ENCODE assay signal across 2 cellular contexts in the genomic region with DNA sequence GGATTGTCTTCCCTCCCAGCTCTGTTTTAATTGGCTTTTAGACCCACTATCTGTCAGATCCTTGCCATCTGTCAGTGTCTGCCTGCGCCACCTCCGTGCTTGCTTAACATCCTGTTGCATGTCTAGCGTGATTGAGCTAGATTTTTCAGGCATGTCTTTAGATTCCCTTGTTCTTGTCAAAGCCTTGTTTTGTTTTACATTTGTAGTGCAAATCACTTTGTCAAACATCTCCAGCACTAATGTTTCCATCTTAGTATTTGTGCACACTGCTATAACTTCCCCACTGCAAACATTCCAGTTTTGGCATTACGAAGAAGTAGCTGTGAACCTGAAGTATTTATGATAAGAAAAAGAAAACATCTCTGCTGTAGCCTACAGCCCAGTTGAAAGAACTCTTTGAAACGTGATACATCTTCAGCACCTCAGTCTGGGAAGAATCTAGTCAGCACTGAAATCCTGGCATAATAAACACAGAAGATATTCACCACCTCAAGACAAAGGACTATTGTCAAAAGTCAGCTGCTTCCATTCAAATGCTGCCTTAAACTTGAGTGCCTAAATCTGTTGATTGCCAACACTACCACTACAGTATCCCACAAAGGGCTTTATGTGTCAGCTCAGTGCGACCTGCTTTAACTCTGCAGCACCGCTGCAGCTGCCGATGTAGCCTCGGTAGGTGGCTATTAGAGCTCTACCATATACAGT.
A peak's percentile ranks its signal among the peaks of the same experiment; 100 is the strongest.
TF ChIP-seq lines count a peak whose summit lies in the region.

No MANE protein-coding gene starts in this region.

TF ChIP-seq in HepG2, 621 proteins besides CTCF, POLR2A, EP300 and RAD21 (continued from another document and continues in another):
- TF ChIP-seq, protein P1, sequence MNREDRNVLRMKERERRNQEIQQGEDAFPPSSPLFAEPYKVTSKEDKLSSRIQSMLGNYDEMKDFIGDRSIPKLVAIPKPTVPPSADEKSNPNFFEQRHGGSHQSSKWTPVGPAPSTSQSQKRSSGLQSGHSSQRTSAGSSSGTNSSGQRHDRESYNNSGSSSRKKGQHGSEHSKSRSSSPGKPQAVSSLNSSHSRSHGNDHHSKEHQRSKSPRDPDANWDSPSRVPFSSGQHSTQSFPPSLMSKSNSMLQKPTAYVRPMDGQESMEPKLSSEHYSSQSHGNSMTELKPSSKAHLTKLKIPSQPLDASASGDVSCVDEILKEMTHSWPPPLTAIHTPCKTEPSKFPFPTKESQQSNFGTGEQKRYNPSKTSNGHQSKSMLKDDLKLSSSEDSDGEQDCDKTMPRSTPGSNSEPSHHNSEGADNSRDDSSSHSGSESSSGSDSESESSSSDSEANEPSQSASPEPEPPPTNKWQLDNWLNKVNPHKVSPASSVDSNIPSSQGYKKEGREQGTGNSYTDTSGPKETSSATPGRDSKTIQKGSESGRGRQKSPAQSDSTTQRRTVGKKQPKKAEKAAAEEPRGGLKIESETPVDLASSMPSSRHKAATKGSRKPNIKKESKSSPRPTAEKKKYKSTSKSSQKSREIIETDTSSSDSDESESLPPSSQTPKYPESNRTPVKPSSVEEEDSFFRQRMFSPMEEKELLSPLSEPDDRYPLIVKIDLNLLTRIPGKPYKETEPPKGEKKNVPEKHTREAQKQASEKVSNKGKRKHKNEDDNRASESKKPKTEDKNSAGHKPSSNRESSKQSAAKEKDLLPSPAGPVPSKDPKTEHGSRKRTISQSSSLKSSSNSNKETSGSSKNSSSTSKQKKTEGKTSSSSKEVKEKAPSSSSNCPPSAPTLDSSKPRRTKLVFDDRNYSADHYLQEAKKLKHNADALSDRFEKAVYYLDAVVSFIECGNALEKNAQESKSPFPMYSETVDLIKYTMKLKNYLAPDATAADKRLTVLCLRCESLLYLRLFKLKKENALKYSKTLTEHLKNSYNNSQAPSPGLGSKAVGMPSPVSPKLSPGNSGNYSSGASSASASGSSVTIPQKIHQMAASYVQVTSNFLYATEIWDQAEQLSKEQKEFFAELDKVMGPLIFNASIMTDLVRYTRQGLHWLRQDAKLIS (CRISPR knock-in tag; IDR thresholded peaks at IDR 0.05), result no peak
- TF ChIP-seq TEAD3 (CRISPR knock-in tag; optimal IDR thresholded peaks at IDR 0.05; ENCODE audit: borderline replicate concordance) (no peak), HNRNPL (IDR thresholded peaks at IDR 0.05; ENCODE audit: low read depth, low read length) (no peak), ZBTB38 (CRISPR knock-in tag; IDR thresholded peaks at IDR 0.05) (peak; percentile 77), ZSCAN12 (CRISPR knock-in tag; IDR thresholded peaks at IDR 0.05) (no peak), KLF13 (CRISPR knock-in tag; IDR thresholded peaks at IDR 0.05) (no peak), MZF1 (CRISPR knock-in tag; IDR thresholded peaks at IDR 0.05; ENCODE audit: borderline replicate concordance) (no peak), ZNF234 (CRISPR knock-in tag; conservative IDR thresholded peaks at IDR 0.05) (no peak), FOXC1 (CRISPR knock-in tag; IDR thresholded peaks at IDR 0.05; ENCODE audit: borderline replicate concordance) (no peak), CAMTA2 (CRISPR knock-in tag; IDR thresholded peaks at IDR 0.05; ENCODE audit: borderline replicate concordance) (no peak)
- TF ChIP-seq, protein P2, sequence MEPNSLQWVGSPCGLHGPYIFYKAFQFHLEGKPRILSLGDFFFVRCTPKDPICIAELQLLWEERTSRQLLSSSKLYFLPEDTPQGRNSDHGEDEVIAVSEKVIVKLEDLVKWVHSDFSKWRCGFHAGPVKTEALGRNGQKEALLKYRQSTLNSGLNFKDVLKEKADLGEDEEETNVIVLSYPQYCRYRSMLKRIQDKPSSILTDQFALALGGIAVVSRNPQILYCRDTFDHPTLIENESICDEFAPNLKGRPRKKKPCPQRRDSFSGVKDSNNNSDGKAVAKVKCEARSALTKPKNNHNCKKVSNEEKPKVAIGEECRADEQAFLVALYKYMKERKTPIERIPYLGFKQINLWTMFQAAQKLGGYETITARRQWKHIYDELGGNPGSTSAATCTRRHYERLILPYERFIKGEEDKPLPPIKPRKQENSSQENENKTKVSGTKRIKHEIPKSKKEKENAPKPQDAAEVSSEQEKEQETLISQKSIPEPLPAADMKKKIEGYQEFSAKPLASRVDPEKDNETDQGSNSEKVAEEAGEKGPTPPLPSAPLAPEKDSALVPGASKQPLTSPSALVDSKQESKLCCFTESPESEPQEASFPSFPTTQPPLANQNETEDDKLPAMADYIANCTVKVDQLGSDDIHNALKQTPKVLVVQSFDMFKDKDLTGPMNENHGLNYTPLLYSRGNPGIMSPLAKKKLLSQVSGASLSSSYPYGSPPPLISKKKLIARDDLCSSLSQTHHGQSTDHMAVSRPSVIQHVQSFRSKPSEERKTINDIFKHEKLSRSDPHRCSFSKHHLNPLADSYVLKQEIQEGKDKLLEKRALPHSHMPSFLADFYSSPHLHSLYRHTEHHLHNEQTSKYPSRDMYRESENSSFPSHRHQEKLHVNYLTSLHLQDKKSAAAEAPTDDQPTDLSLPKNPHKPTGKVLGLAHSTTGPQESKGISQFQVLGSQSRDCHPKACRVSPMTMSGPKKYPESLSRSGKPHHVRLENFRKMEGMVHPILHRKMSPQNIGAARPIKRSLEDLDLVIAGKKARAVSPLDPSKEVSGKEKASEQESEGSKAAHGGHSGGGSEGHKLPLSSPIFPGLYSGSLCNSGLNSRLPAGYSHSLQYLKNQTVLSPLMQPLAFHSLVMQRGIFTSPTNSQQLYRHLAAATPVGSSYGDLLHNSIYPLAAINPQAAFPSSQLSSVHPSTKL (CRISPR knock-in tag; IDR thresholded peaks at IDR 0.05), result peak; percentile 49; the same call in 1 of the 2 replicates
- TF ChIP-seq, protein P3, sequence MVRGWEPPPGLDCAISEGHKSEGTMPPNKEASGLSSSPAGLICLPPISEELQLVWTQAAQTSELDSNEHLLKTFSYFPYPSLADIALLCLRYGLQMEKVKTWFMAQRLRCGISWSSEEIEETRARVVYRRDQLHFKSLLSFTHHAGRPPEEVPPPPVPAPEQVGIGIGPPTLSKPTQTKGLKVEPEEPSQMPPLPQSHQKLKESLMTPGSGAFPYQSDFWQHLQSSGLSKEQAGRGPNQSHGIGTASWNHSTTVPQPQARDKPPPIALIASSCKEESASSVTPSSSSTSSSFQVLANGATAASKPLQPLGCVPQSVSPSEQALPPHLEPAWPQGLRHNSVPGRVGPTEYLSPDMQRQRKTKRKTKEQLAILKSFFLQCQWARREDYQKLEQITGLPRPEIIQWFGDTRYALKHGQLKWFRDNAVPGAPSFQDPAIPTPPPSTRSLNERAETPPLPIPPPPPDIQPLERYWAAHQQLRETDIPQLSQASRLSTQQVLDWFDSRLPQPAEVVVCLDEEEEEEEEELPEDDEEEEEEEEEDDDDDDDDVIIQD (CRISPR knock-in tag; IDR thresholded peaks at IDR 0.05; ENCODE audit: low read depth), result no peak
- TF ChIP-seq, protein P4, sequence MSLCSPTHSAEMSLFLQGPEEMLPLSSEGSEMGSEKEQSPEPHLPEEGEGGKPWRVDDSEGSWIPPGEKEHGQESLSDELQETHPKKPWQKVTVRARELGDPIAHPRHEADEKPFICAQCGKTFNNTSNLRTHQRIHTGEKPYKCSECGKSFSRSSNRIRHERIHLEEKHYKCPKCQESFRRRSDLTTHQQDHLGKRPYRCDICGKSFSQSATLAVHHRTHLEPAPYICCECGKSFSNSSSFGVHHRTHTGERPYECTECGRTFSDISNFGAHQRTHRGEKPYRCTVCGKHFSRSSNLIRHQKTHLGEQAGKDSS (CRISPR knock-in tag; IDR thresholded peaks at IDR 0.05; ENCODE audit: borderline replicate concordance, low read depth), result no peak
- TF ChIP-seq, protein P5, sequence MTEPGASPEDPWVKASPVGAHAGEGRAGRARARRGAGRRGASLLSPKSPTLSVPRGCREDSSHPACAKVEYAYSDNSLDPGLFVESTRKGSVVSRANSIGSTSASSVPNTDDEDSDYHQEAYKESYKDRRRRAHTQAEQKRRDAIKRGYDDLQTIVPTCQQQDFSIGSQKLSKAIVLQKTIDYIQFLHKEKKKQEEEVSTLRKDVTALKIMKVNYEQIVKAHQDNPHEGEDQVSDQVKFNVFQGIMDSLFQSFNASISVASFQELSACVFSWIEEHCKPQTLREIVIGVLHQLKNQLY (CRISPR knock-in tag; IDR thresholded peaks at IDR 0.05), result no peak

TF ChIP-seq in K562, 482 proteins besides CTCF, POLR2A, EP300 and RAD21 (continued from another document and continues in another):
- TF ChIP-seq, protein P6, sequence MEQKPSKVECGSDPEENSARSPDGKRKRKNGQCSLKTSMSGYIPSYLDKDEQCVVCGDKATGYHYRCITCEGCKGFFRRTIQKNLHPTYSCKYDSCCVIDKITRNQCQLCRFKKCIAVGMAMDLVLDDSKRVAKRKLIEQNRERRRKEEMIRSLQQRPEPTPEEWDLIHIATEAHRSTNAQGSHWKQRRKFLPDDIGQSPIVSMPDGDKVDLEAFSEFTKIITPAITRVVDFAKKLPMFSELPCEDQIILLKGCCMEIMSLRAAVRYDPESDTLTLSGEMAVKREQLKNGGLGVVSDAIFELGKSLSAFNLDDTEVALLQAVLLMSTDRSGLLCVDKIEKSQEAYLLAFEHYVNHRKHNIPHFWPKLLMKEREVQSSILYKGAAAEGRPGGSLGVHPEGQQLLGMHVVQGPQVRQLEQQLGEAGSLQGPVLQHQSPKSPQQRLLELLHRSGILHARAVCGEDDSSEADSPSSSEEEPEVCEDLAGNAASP (IDR thresholded peaks at IDR 0.05), result no peak
- TF ChIP-seq ZNF133 (CRISPR knock-in tag; IDR thresholded peaks at IDR 0.05), result no peak
- TF ChIP-seq LCOR (CRISPR knock-in tag; IDR thresholded peaks at IDR 0.05), result no peak
- no peak for TF ChIP-seq ZNF766 (CRISPR knock-in tag; conservative IDR thresholded peaks at IDR 0.05)
- TF ChIP-seq, protein P7, sequence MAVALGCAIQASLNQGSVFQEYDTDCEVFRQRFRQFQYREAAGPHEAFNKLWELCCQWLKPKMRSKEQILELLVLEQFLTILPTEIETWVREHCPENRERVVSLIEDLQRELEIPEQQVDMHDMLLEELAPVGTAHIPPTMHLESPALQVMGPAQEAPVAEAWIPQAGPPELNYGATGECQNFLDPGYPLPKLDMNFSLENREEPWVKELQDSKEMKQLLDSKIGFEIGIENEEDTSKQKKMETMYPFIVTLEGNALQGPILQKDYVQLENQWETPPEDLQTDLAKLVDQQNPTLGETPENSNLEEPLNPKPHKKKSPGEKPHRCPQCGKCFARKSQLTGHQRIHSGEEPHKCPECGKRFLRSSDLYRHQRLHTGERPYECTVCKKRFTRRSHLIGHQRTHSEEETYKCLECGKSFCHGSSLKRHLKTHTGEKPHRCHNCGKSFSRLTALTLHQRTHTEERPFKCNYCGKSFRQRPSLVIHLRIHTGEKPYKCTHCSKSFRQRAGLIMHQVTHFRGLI (CRISPR knock-in tag; IDR thresholded peaks at IDR 0.05), result no peak
- TF ChIP-seq BCL6 (CRISPR knock-in tag; IDR thresholded peaks at IDR 0.05), result no peak
- no peak for TF ChIP-seq HSF4 (CRISPR knock-in tag; IDR thresholded peaks at IDR 0.05; ENCODE audit: borderline replicate concordance)
- TF ChIP-seq SRSF9 (IDR thresholded peaks at IDR 0.05; ENCODE audit: borderline replicate concordance, low read depth, low read length), result no peak
- TF ChIP-seq, protein P3 (CRISPR knock-in tag; IDR thresholded peaks at IDR 0.05), result no peak
- TF ChIP-seq SP2 (IDR thresholded peaks at IDR 0.05; ENCODE audit: extremely low read depth, low read depth, low read length, poor library complexity, severe bottlenecking), result no peak
- TF ChIP-seq STAG1 (CRISPR knock-in tag; IDR thresholded peaks at IDR 0.05; ENCODE audit: borderline replicate concordance), result no peak
- TF ChIP-seq, protein P8, sequence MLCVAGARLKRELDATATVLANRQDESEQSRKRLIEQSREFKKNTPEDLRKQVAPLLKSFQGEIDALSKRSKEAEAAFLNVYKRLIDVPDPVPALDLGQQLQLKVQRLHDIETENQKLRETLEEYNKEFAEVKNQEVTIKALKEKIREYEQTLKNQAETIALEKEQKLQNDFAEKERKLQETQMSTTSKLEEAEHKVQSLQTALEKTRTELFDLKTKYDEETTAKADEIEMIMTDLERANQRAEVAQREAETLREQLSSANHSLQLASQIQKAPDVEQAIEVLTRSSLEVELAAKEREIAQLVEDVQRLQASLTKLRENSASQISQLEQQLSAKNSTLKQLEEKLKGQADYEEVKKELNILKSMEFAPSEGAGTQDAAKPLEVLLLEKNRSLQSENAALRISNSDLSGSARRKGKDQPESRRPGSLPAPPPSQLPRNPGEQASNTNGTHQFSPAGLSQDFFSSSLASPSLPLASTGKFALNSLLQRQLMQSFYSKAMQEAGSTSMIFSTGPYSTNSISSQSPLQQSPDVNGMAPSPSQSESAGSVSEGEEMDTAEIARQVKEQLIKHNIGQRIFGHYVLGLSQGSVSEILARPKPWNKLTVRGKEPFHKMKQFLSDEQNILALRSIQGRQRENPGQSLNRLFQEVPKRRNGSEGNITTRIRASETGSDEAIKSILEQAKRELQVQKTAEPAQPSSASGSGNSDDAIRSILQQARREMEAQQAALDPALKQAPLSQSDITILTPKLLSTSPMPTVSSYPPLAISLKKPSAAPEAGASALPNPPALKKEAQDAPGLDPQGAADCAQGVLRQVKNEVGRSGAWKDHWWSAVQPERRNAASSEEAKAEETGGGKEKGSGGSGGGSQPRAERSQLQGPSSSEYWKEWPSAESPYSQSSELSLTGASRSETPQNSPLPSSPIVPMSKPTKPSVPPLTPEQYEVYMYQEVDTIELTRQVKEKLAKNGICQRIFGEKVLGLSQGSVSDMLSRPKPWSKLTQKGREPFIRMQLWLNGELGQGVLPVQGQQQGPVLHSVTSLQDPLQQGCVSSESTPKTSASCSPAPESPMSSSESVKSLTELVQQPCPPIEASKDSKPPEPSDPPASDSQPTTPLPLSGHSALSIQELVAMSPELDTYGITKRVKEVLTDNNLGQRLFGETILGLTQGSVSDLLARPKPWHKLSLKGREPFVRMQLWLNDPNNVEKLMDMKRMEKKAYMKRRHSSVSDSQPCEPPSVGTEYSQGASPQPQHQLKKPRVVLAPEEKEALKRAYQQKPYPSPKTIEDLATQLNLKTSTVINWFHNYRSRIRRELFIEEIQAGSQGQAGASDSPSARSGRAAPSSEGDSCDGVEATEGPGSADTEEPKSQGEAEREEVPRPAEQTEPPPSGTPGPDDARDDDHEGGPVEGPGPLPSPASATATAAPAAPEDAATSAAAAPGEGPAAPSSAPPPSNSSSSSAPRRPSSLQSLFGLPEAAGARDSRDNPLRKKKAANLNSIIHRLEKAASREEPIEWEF (CRISPR knock-in tag; IDR thresholded peaks at IDR 0.05), result no peak
- TF ChIP-seq ZNF717 (CRISPR knock-in tag; IDR thresholded peaks at IDR 0.05), result no peak
- TF ChIP-seq RBM25 (IDR thresholded peaks at IDR 0.05; ENCODE audit: low read depth, low read length, severe bottlenecking), result no peak
- no peak for TF ChIP-seq KDM2B (CRISPR knock-in tag; IDR thresholded peaks at IDR 0.05)
- TF ChIP-seq WHSC1 (IDR thresholded peaks at IDR 0.05; ENCODE audit: low read length), result no peak
- TF ChIP-seq ZNF197 (CRISPR knock-in tag; IDR thresholded peaks at IDR 0.05; ENCODE audit: low read depth), result no peak
- 0 out of 2 replicates have a peak, but pooled peaks have one; percentile 30 for TF ChIP-seq EGR1 (conservative IDR thresholded peaks at IDR 0.05)
- TF ChIP-seq SMARCA4 (IDR thresholded peaks at IDR 0.05), result no peak; the same call in 1 of the 2 replicates
- TF ChIP-seq ZFPM2 (CRISPR knock-in tag; IDR thresholded peaks at IDR 0.05), result no peak
- no peak for TF ChIP-seq MEF2A (IDR thresholded peaks at IDR 0.05; ENCODE audit: control insufficient read depth, low read depth, low read length)
- TF ChIP-seq DMBX1 (CRISPR knock-in tag; IDR thresholded peaks at IDR 0.05; ENCODE audit: borderline replicate concordance), result no peak
- TF ChIP-seq NRF1 (conservative IDR thresholded peaks at IDR 0.05 in 1 of 2, IDR thresholded peaks at IDR 0.05 in 1 of 2), result 0 out of 4 replicates have a peak, but pooled peaks have one; percentile 15
